15 cellular contexts compared by ENCODE assay signal in genomic region chr1:30817083-30817450, GRCh38. TPM values are rescaled to one million over a fixed set of nuclear protein-coding genes. Genes with fewer than 3 reads are reported as not detected.
DNase-seq lines count a peak whose midpoint lies in the region; TF ChIP-seq lines count a peak whose summit lies in the region.
"Had no signal": no experiment of that assay in that cellular context is flagged by ENCODE, and none has a peak within 500 bp of the region (broad histone marks: within the 10 kb centered on the region; RNA-seq: fewer than 3 reads in every experiment).

No MANE protein-coding gene starts in this region.

- no peak for TF ChIP-seq RAD21 in SK-N-SH (IDR thresholded peaks at IDR 0.05; ENCODE audit: low read length)

- H2AFZ ChIP-seq in SK-N-SH (ENCODE audit: low read depth) (no peak overlapping the region), fibroblast of lung (ENCODE audit: low read length) (no peak overlapping the region), trophoblast cell (ENCODE audit: insufficient read depth, low read length, poor library complexity) (no peak overlapping the region)

- H3K79me1 ChIP-seq in trophoblast cell (ENCODE audit: low read length): peaks cover 2% of the 10 kb centered on the region

- no peak overlapping the region for H4K12ac ChIP-seq in trophoblast cell (ENCODE audit: low read depth, low read length)

- H4K20me1 ChIP-seq in SK-N-SH (ENCODE audit: insufficient read depth): no peaks in the 10 kb centered on the region
- no peaks in the 10 kb centered on the region for H4K20me1 ChIP-seq in fibroblast of lung (ENCODE audit: control insufficient read depth, extremely low read depth, insufficient read depth, low read length)

- POLR2A ChIA-PET in AG04450 (lab: Yijun Ruan, JAX): interaction anchor here (0.6 to 1.5 kb wide), 2 partner anchors 9 to 1128 kb away, joined by 3 to 6 read pairs; no protein-coding TSS in a partner anchor
- POLR2A ChIA-PET in SK-N-SH (lab: Yijun Ruan, JAX): no interaction called here

- H3K9ac ChIP-seq in SK-N-SH: no peak overlapping the region
- H3K9ac ChIP-seq in fibroblast of lung (ENCODE audit: insufficient read depth, low read length): no peak overlapping the region
- no peak overlapping the region for H3K9ac ChIP-seq in trophoblast cell (ENCODE audit: low read length)

- H3K4me1 ChIP-seq in SK-N-SH (ENCODE audit: control insufficient read depth in 1 of 2, insufficient read depth in 2 of 2, low read depth in 1 of 2, low read length in 1 of 2): peaks cover 14 to 30% of the 10 kb centered on the region in 2 experiments; a peak in 3 of 4 replicates
- H3K4me1 ChIP-seq in fibroblast of lung (ENCODE audit: control insufficient read depth, extremely low read depth, insufficient read depth, low read length): peaks cover 12% of the 10 kb centered on the region
- peaks cover 18 to 19% of the 10 kb centered on the region in 2 experiments for H3K4me1 ChIP-seq in trophoblast cell (ENCODE audit: control insufficient read depth in 1 of 2, insufficient read depth in 2 of 2, low read length in 2 of 2)
- H3K4me1 ChIP-seq: A549 had no signal

- no peak overlapping the region for H3K18ac ChIP-seq in trophoblast cell (ENCODE audit: low read length)

- H3K79me2 ChIP-seq in SK-N-SH (ENCODE audit: insufficient read depth) (no peaks in the 10 kb centered on the region), fibroblast of lung (ENCODE audit: control insufficient read depth, insufficient read depth, low read length) (no peaks in the 10 kb centered on the region), trophoblast cell (ENCODE audit: control insufficient read depth, insufficient read depth, low read length, poor library complexity) (no peaks in the 10 kb centered on the region)

- no peak overlapping the region for H2AK5ac ChIP-seq in trophoblast cell (ENCODE audit: low read length)

- peak overlapping the region; percentile 59; the same call in 1 of the 2 replicates for H3K4me2 ChIP-seq in SK-N-SH
- peak overlapping the region; percentile 18 for H3K4me2 ChIP-seq in fibroblast of lung (ENCODE audit: extremely low read depth, insufficient read depth, low read length)
- no peak overlapping the region for H3K4me2 ChIP-seq in trophoblast cell (ENCODE audit: low read length)

- no peaks in the 10 kb centered on the region for H3K27me3 ChIP-seq in AG04450 (ENCODE audit: control insufficient read depth, insufficient read depth, low read length)
- no peaks in the 10 kb centered on the region for H3K27me3 ChIP-seq in SK-N-SH (ENCODE audit: insufficient read depth)
- peaks cover 2% of the 10 kb centered on the region for H3K27me3 ChIP-seq in fibroblast of lung (ENCODE audit: control insufficient read depth, insufficient read depth, low read length)
- no peaks in the 10 kb centered on the region for H3K27me3 ChIP-seq in trophoblast cell (ENCODE audit: insufficient read depth, low read length)
- H3K27me3 ChIP-seq: Peyer's patch had no signal

- no peaks in the 10 kb centered on the region for H3F3A ChIP-seq in SK-N-SH (replicated peaks; ENCODE audit: insufficient read depth)

- H2BK12ac ChIP-seq in trophoblast cell (ENCODE audit: low read length): no peak overlapping the region

- H3K14ac ChIP-seq in trophoblast cell (ENCODE audit: low read length): no peak overlapping the region

- no peak overlapping the region for H2BK5ac ChIP-seq in trophoblast cell (ENCODE audit: low read depth, low read length, poor library complexity)

- no peak overlapping the region for H4K8ac ChIP-seq in trophoblast cell (ENCODE audit: low read depth, low read length)

- 78% methylated on average over 5 of the region's 5 CpGs for WGBS in SK-N-SH (ENCODE audit: low lambda C conversion rate)
- WGBS in trophoblast cell (ENCODE audit: extremely low coverage, insufficient coverage, insufficient read length): no CpG with 5 or more reads among the region's 5 CpGs

- H2BK120ac ChIP-seq in trophoblast cell (ENCODE audit: insufficient read depth, low read length, poor library complexity): no peak overlapping the region

- no peak for TF ChIP-seq CTCF in AG04450 (IDR thresholded peaks at IDR 0.05; ENCODE audit: low read depth, low read length)
- no peak for TF ChIP-seq CTCF in SK-N-SH (IDR thresholded peaks at IDR 0.05)
- TF ChIP-seq CTCF in fibroblast of lung (conservative IDR thresholded peaks at IDR 0.05 in 1 of 2, IDR thresholded peaks at IDR 0.05 in 1 of 2; ENCODE audit: low read depth in 1 of 2, low read length in 2 of 2): no peak

- H3K4me3 ChIP-seq in AG04450 (ENCODE audit: low read depth, low read length) (no peak overlapping the region), SK-N-SH (ENCODE audit: low read depth in 2 of 2, low read length in 1 of 2) (no peak overlapping the region), fibroblast of lung (replicated peaks in 1 of 4; ENCODE audit: control extremely low read depth in 1 of 4, insufficient read depth in 1 of 4, low read depth in 3 of 4, low read length in 4 of 4) (no peak overlapping the region), trophoblast cell (ENCODE audit: low read depth, low read length) (no peak overlapping the region)
- H3K4me3 ChIP-seq: A549, Peyer's patch, thoracic aorta had no signal

- no peak for DNase-seq in AG04450 (ENCODE audit: low read depth, low spot score)
- DNase-seq in SK-N-SH: no peak
- DNase-seq in fibroblast of lung (ENCODE audit: low read depth in 2 of 2): no peak
- no peak for DNase-seq in trophoblast cell
- DNase-seq in stimulated activated naive CD4-positive, alpha-beta T cell treated with Interleukin-2 at 50 U/mL for 16 hours (lab: John Stamatoyannopoulos, UW): no peak
- no peak for DNase-seq in GF-D8 (lab: John Stamatoyannopoulos, UW)
- DNase-seq in DMS53 (lab: John Stamatoyannopoulos, UW): no peak
- no peak for DNase-seq in activated effector memory CD4-positive, alpha-beta T cell treated with Interleukin-2 at 50 U/mL for 16 hours
- DNase-seq: CD4-positive, CD25-positive, alpha-beta regulatory T cell; naive thymus-derived CD4-positive, alpha-beta T cell; NCI-H2081; Peyer's patch; stimulated activated CD4-positive, alpha-beta T cell treated with anti-CD3 and anti-CD28 coated beads, Interleukin-2, amount 100 ng/mL, for 24 hours had no signal

- peak overlapping the region; percentile 3 for H4K91ac ChIP-seq in trophoblast cell (ENCODE audit: low read depth, low read length)

- CTCF ChIA-PET in AG04450 (lab: Charles Lee) (interaction anchor here (1.2 to 4.2 kb wide), 3 partner anchors 15 to 112 kb away, joined by 4 to 28 read pairs (median 7); no protein-coding TSS in a partner anchor), SK-N-SH (lab: Yijun Ruan, JAX) (interaction anchor here (1.0 to 34.2 kb wide), 6 partner anchors 10 to 97 kb away, joined by 3 to 1422 read pairs (median 3); partner anchors contain the start of gene SDC3)

- H3K23ac ChIP-seq in trophoblast cell (ENCODE audit: low read length): no peak overlapping the region

- no peak for TF ChIP-seq EP300 in SK-N-SH (IDR thresholded peaks at IDR 0.05; ENCODE audit: borderline replicate concordance in 1 of 2, low read depth in 1 of 2, low read length in 1 of 2)

- H3K27ac ChIP-seq in AG04450 (ENCODE audit: low read depth, low read length): peak overlapping the region; percentile 77
- peak overlapping the region in 1 of 2 experiments; percentile 52; a peak in 1 of 4 replicates for H3K27ac ChIP-seq in SK-N-SH (ENCODE audit: low read depth in 2 of 2, low read length in 1 of 2)
- H3K27ac ChIP-seq in fibroblast of lung (ENCODE audit: insufficient read depth, low read length): no peak overlapping the region
- no peak overlapping the region for H3K27ac ChIP-seq in trophoblast cell (ENCODE audit: low read depth, low read length)
- H3K27ac ChIP-seq: thoracic aorta had no signal

- H3K9me3 ChIP-seq in AG04450 (ENCODE audit: control insufficient read depth, insufficient read depth, low read length) (no peaks in the 10 kb centered on the region), SK-N-SH (no peaks in the 10 kb centered on the region), fibroblast of lung (ENCODE audit: control insufficient read depth, insufficient read depth, low read depth, low read length) (no peaks in the 10 kb centered on the region), trophoblast cell (ENCODE audit: insufficient read depth, low read depth, low read length) (no peaks in the 10 kb centered on the region)
- H3K9me3 ChIP-seq: A549, Peyer's patch, thoracic aorta had no signal

- no peaks in the 10 kb centered on the region for H3K36me3 ChIP-seq in SK-N-SH (replicated peaks in 1 of 2; ENCODE audit: control insufficient read depth in 1 of 2, insufficient read depth in 2 of 2, low read length in 1 of 2)
- no peaks in the 10 kb centered on the region for H3K36me3 ChIP-seq in fibroblast of lung (ENCODE audit: control insufficient read depth, insufficient read depth, low read length)
- no peaks in the 10 kb centered on the region for H3K36me3 ChIP-seq in trophoblast cell (ENCODE audit: control insufficient read depth in 1 of 2, insufficient read depth in 2 of 2, low read length in 2 of 2)
- H3K36me3 ChIP-seq: Peyer's patch, thoracic aorta had no signal

- H3K4ac ChIP-seq in trophoblast cell (ENCODE audit: low read depth, low read length): no peak overlapping the region

- H3K9me2 ChIP-seq in SK-N-SH: no peaks in the 10 kb centered on the region

TF ChIP-seq in SK-N-SH, 30 proteins besides CTCF, POLR2A, EP300 and RAD21 (continues in another document):
- TF ChIP-seq TCF12 (IDR thresholded peaks at IDR 0.05): no peak
- TF ChIP-seq EZH2phosphoT487 (IDR thresholded peaks at IDR 0.05; ENCODE audit: borderline replicate concordance, low read depth): no peak
- no peak for TF ChIP-seq USF2 (IDR thresholded peaks at IDR 0.05; ENCODE audit: borderline replicate concordance, low read depth, low read length)
- no peak for TF ChIP-seq RCOR1 (IDR thresholded peaks at IDR 0.05; ENCODE audit: low read length)
- TF ChIP-seq RFX5 (IDR thresholded peaks at IDR 0.05; ENCODE audit: low read length): no peak
- TF ChIP-seq YY1 (IDR thresholded peaks at IDR 0.05; ENCODE audit: low read depth): no peak
- TF ChIP-seq TEAD4 (IDR thresholded peaks at IDR 0.05; ENCODE audit: borderline replicate concordance, insufficient read depth): no peak

RNA-seq across cellular contexts. Expression of gene LAPTM5, which starts 59.5 kb away (rescaled TPM):
- polyA plus RNA-seq in AG04450 (2011; rRNA removed): 0.43 and 0.53 TPM in 2 replicates
- polyA minus RNA-seq in AG04450 (2011; rRNA and poly(A)+ RNA removed): 0.83 and 1.6 TPM in 2 replicates
- polyA plus RNA-seq in SK-N-SH (2012; rRNA removed): 1.0 and 1.1 TPM in 2 replicates
- polyA plus RNA-seq in SK-N-SH (2012; cell fraction: cytosol; rRNA removed): 0.85 and 0.89 TPM in 2 replicates
- polyA plus RNA-seq in SK-N-SH (2012; cell fraction: nucleus; rRNA removed): 0.30 and 0.38 TPM in 2 replicates
- under 0.01 TPM in 2 replicates for total RNA-seq in fibroblast of lung
- polyA plus RNA-seq in fibroblast of lung: 0.25 and 0.32 TPM in 2 replicates
- polyA plus RNA-seq in fibroblast of lung (2012): 0.06 and 0.19 TPM in 2 replicates
- polyA minus RNA-seq in fibroblast of lung (ENCODE audit: low replicate concordance): 0.70 and 3.4 TPM in 2 replicates
- 0.30 and 0.33 TPM in 2 replicates for polyA plus RNA-seq in trophoblast cell (2013)
